ENCODE assay signal across 1 cellular context in the genomic region with DNA sequence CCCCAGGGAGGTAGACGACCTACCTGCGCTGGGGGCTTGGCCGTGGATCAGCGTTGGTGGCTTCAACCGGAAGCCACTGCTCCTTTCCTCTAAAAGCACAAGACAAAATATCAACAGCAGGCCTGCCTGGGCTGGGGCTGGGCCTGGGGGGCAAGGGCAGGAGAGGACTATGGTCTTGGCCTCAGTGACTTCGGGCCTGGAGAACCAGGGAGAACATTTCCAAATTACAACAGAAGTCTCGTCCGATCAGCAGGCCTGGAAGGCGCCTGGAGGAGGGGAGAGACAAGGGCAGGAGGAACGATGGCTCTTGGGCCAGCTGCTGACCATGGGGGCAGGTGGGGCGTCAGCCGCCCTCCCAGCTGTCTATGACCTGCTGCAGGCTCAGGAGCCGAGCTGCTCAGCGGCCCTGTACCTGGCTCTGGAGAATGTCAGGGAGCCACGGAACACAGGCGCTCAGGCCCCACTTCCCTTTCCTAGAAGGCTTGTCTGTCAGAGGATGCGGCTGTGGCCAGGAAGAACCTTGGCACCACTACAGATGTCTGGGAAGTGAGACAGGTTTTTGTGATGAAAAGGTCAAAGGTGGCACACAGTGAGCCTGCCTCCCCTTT.
TF ChIP-seq lines count a peak whose summit lies in the region.

No MANE protein-coding gene starts in this region.

TF ChIP-seq in WTC11, 78 proteins besides CTCF, POLR2A, EP300 and RAD21:
- no peak for TF ChIP-seq NFE2L1 (CRISPR knock-in tag; IDR thresholded peaks at IDR 0.05)
- TF ChIP-seq CBFB (CRISPR knock-in tag; IDR thresholded peaks at IDR 0.05; ENCODE audit: low read depth): no peak
- no peak for TF ChIP-seq ZNF416 (CRISPR knock-in tag; IDR thresholded peaks at IDR 0.05)
- TF ChIP-seq ATF6 (CRISPR knock-in tag; IDR thresholded peaks at IDR 0.05): no peak
- no peak for TF ChIP-seq EMX1 (CRISPR knock-in tag; IDR thresholded peaks at IDR 0.05)
- no peak for TF ChIP-seq GRHL2 (CRISPR knock-in tag; IDR thresholded peaks at IDR 0.05; ENCODE audit: insufficient replicate concordance, severe bottlenecking)
- no peak for TF ChIP-seq OVOL2 (CRISPR knock-in tag; IDR thresholded peaks at IDR 0.05; ENCODE audit: borderline replicate concordance)
- TF ChIP-seq ZNF671 (CRISPR knock-in tag; IDR thresholded peaks at IDR 0.05): no peak
- no peak for TF ChIP-seq NFATC4 (CRISPR knock-in tag; IDR thresholded peaks at IDR 0.05)
- TF ChIP-seq TP53 (CRISPR knock-in tag; IDR thresholded peaks at IDR 0.05): no peak
- TF ChIP-seq, protein P1, sequence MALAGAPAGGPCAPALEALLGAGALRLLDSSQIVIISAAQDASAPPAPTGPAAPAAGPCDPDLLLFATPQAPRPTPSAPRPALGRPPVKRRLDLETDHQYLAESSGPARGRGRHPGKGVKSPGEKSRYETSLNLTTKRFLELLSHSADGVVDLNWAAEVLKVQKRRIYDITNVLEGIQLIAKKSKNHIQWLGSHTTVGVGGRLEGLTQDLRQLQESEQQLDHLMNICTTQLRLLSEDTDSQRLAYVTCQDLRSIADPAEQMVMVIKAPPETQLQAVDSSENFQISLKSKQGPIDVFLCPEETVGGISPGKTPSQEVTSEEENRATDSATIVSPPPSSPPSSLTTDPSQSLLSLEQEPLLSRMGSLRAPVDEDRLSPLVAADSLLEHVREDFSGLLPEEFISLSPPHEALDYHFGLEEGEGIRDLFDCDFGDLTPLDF (CRISPR knock-in tag; IDR thresholded peaks at IDR 0.05): no peak
- no peak for TF ChIP-seq NFYB (CRISPR knock-in tag; conservative IDR thresholded peaks at IDR 0.05; ENCODE audit: low read depth)
TF ChIP-seq in WTC11: peak in this region for 0.
